ENCODE assay signal across 8 cellular contexts in the genomic region with DNA sequence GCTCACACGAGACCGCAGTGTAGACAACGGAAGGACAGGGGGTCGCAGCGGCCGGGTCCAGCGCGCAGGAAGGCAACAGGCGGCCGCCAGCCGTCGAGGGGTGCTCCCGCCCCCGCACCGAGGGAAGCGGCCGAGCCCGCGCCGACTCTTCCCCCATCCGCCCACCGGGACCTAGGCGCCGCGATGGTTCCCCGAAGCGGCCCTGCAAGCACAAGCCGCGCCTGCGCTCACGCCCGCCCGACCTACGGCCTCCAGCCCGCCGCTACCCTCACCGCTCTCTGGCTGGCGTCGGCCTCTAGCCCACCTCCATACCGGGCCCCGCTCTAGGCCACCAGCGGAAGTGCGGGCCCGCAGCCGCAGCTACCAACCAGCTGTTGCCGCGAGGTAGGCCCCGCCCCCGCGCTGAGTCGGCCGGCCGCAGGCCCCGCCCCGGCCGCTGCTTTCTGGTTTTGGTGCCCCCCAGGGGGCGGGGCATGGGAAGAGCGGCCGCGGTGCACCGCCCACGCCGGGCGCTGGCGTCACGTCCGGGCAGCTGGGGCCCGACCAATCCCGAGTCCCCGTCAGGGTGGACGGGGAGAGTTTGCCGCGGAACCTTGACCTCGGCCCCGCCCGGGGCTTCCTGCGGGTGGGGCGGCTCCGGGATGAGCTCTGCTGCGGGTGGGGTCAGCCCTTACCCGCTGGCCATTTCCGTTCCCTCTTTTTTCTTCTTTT. TPM values are rescaled to one million over a fixed set of nuclear protein-coding genes. Genes with fewer than 3 reads are reported as not detected.
DNase-seq lines count a peak whose midpoint lies in the region; ATAC-seq and TF ChIP-seq lines count a peak whose summit lies in the region.

A gene with protein sequence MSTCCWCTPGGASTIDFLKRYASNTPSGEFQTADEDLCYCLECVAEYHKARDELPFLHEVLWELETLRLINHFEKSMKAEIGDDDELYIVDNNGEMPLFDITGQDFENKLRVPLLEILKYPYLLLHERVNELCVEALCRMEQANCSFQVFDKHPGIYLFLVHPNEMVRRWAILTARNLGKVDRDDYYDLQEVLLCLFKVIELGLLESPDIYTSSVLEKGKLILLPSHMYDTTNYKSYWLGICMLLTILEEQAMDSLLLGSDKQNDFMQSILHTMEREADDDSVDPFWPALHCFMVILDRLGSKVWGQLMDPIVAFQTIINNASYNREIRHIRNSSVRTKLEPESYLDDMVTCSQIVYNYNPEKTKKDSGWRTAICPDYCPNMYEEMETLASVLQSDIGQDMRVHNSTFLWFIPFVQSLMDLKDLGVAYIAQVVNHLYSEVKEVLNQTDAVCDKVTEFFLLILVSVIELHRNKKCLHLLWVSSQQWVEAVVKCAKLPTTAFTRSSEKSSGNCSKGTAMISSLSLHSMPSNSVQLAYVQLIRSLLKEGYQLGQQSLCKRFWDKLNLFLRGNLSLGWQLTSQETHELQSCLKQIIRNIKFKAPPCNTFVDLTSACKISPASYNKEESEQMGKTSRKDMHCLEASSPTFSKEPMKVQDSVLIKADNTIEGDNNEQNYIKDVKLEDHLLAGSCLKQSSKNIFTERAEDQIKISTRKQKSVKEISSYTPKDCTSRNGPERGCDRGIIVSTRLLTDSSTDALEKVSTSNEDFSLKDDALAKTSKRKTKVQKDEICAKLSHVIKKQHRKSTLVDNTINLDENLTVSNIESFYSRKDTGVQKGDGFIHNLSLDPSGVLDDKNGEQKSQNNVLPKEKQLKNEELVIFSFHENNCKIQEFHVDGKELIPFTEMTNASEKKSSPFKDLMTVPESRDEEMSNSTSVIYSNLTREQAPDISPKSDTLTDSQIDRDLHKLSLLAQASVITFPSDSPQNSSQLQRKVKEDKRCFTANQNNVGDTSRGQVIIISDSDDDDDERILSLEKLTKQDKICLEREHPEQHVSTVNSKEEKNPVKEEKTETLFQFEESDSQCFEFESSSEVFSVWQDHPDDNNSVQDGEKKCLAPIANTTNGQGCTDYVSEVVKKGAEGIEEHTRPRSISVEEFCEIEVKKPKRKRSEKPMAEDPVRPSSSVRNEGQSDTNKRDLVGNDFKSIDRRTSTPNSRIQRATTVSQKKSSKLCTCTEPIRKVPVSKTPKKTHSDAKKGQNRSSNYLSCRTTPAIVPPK (N-terminal part only) (minus strand): TSS at position 342 of the 711 bp plus-strand sequence. CDS start 5,558 bp downstream, outside the sequence.

- H3K9me3 ChIP-seq in mononuclear cell (ENCODE audit: low read depth, low read length) = no peaks in the 10 kb centered on the region

- peaks cover 53% of the 10 kb centered on the region for H3K4me1 ChIP-seq in mononuclear cell (ENCODE audit: insufficient read depth, low read length)

- ATAC-seq in GM21619 (IDR thresholded peaks at IDR 0.05; ENCODE audit: unreplicated experiment) = peak; percentile 82

- no peaks in the 10 kb centered on the region for H3K27me3 ChIP-seq in mononuclear cell (ENCODE audit: insufficient read depth, low read length)

- TF ChIP-seq EP300 in Ishikawa (IDR thresholded peaks at IDR 0.05; ENCODE audit: borderline replicate concordance) = no peak

- no peak for TF ChIP-seq CTCF in epithelial cell of esophagus (IDR thresholded peaks at IDR 0.05; ENCODE audit: insufficient read depth, low read depth, low read length, missing control alignments)

- DNase-seq in DMS153 treated with DMSO at 0.1 percent for 48 hours (lab: John Stamatoyannopoulos, UW; ENCODE audit: unreplicated experiment) (peak; percentile 94), OCI-M2 (lab: John Stamatoyannopoulos, UW; ENCODE audit: unreplicated experiment) (peak; percentile 75), activated T-cell treated with anti-CD3 and anti-CD28 coated beads for 4 hours (peak; percentile 96), epithelial cell of esophagus (ENCODE audit: low read depth) (peak; percentile 97)
- peak; percentile 97 to 99 for DNase-seq in stimulated activated CD8-positive, alpha-beta memory T cell treated with anti-CD3 and anti-CD28 coated beads, Interleukin-2, amount 100 ng/mL, for 48 hours (ENCODE audit: low read depth in 2 of 2)

- TF ChIP-seq RAD21 in Ishikawa (IDR thresholded peaks at IDR 0.05; ENCODE audit: low read depth) = no peak

- H3K4me3 ChIP-seq in epithelial cell of esophagus (ENCODE audit: low read length) = peak within 1 kb of the TSS; percentile 84
- peak within 1 kb of the TSS; percentile 93 for H3K4me3 ChIP-seq in mononuclear cell (ENCODE audit: low read length)

TF ChIP-seq in Ishikawa, 13 proteins besides CTCF, POLR2A, EP300 and RAD21:
- TF ChIP-seq TEAD4 (IDR thresholded peaks at IDR 0.05) (no peak; the same call in 1 of the 2 replicates), EGR1 (IDR thresholded peaks at IDR 0.05) (peak; percentile 91), FOXM1 (IDR thresholded peaks at IDR 0.05; ENCODE audit: borderline replicate concordance, low read depth) (no peak), ZBTB7A (IDR thresholded peaks at IDR 0.05; ENCODE audit: low read depth) (no peak), NFIC (IDR thresholded peaks at IDR 0.05) (0 out of 2 replicates have a peak, but pooled peaks have one; percentile 24), CEBPB (IDR thresholded peaks at IDR 0.05) (no peak), YY1 (IDR thresholded peaks at IDR 0.05; ENCODE audit: low read depth) (peak; percentile 53; the same call in 1 of the 2 replicates), TAF1 (IDR thresholded peaks at IDR 0.05; ENCODE audit: low read depth) (peak; percentile 70), TCF12 (IDR thresholded peaks at IDR 0.05; ENCODE audit: low read depth) (no peak; the same call in 1 of the 2 replicates), CREB1 (IDR thresholded peaks at IDR 0.05; ENCODE audit: low read depth) (peak; percentile 79)
- TF ChIP-seq, protein P1, sequence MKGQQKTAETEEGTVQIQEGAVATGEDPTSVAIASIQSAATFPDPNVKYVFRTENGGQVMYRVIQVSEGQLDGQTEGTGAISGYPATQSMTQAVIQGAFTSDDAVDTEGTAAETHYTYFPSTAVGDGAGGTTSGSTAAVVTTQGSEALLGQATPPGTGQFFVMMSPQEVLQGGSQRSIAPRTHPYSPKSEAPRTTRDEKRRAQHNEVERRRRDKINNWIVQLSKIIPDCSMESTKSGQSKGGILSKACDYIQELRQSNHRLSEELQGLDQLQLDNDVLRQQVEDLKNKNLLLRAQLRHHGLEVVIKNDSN (IDR thresholded peaks at IDR 0.05) = no peak
- TF ChIP-seq, protein P2, sequence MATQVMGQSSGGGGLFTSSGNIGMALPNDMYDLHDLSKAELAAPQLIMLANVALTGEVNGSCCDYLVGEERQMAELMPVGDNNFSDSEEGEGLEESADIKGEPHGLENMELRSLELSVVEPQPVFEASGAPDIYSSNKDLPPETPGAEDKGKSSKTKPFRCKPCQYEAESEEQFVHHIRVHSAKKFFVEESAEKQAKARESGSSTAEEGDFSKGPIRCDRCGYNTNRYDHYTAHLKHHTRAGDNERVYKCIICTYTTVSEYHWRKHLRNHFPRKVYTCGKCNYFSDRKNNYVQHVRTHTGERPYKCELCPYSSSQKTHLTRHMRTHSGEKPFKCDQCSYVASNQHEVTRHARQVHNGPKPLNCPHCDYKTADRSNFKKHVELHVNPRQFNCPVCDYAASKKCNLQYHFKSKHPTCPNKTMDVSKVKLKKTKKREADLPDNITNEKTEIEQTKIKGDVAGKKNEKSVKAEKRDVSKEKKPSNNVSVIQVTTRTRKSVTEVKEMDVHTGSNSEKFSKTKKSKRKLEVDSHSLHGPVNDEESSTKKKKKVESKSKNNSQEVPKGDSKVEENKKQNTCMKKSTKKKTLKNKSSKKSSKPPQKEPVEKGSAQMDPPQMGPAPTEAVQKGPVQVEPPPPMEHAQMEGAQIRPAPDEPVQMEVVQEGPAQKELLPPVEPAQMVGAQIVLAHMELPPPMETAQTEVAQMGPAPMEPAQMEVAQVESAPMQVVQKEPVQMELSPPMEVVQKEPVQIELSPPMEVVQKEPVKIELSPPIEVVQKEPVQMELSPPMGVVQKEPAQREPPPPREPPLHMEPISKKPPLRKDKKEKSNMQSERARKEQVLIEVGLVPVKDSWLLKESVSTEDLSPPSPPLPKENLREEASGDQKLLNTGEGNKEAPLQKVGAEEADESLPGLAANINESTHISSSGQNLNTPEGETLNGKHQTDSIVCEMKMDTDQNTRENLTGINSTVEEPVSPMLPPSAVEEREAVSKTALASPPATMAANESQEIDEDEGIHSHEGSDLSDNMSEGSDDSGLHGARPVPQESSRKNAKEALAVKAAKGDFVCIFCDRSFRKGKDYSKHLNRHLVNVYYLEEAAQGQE (IDR thresholded peaks at IDR 0.05; ENCODE audit: low read depth) = no peak
- TF ChIP-seq, protein P3, sequence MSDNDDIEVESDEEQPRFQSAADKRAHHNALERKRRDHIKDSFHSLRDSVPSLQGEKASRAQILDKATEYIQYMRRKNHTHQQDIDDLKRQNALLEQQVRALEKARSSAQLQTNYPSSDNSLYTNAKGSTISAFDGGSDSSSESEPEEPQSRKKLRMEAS (IDR thresholded peaks at IDR 0.05) = peak; percentile 56; the same call in 1 of the 2 replicates

RNA-seq across cellular contexts. Expression of the gene that starts here (rescaled TPM):
- total RNA-seq in mononuclear cell = 82.3 TPM

Comparison
In these comparisons a context has a peak if more than half of its experiments do, and no peak if none do; other contexts are left out.
1. Peak in every context shown above with its lines: DNase-seq, ATAC-seq and H3K4me3 ChIP-seq.